9 cellular contexts compared by ENCODE assay signal in the genomic region with DNA sequence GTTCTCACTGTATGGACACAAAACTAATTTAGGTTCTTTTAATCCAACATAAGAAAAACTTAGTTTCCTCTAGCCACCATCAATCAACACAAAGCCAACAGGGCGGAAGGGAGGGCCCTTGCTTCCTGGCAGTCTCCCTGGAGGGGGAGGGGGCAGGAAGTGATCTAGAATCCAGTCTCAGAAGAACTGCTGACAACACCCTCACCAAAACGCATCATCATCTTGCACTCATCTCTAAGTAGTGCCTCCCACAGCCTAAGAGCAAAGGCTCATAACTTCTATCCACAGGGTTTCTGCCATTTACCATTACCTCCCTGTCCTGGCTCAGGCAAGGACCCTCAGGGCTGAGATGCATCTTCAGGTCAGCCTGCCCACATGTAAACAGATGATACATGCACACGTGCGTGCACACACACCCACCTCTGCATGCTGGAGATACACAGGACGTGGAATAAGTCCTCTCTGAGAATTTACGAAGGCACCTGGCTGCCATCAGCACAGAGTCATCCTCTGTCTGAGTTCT. TPM values are rescaled to one million over a fixed set of nuclear protein-coding genes. Genes with fewer than 3 reads are reported as not detected.
A peak's percentile ranks its signal among the peaks of the same experiment; 100 is the strongest.
DNase-seq lines count a peak whose midpoint lies in the region; ATAC-seq and TF ChIP-seq lines count a peak whose summit lies in the region.
"Had no signal": no experiment of that assay in that cellular context is flagged by ENCODE, and none has a peak within 500 bp of the region (broad histone marks: within the 10 kb centered on the region; RNA-seq: fewer than 3 reads in every experiment).

No MANE protein-coding gene starts in this region.

- no peak for TF ChIP-seq POLR2A in IMR-90 (IDR thresholded peaks at IDR 0.05; ENCODE audit: low read depth, low read length)

- POLR2A ChIA-PET in IMR-90 (lab: Charles Lee; ENCODE audit: unreplicated experiment) = no interaction called here

- DNase-seq in IMR-90 = peak; percentile 62
- peak; percentile 66 for DNase-seq in activated CD4-positive, alpha-beta T cell treated with anti-CD3 and anti-CD28 coated beads, Interleukin-2, amount 50 U/mL, for 1 hour
- DNase-seq in epithelial cell of prostate (ENCODE audit: low read depth, low spot score) = no peak
- DNase-seq in stimulated activated CD4-positive, alpha-beta T cell treated with anti-CD3 and anti-CD28 coated beads, Interleukin-4, amount 100 ng/mL, for 24 hours = peak; percentile 74
- DNase-seq in DMS 273 treated with DMSO at 0.1 percent for 48 hours (lab: John Stamatoyannopoulos, UW) = no peak
- DNase-seq in WERI-Rb-1 = no peak
- no peak for DNase-seq in germinal center (ENCODE audit: low spot score)
- DNase-seq in GM13976 (ENCODE audit: low spot score) = no peak
- DNase-seq: stimulated activated naive B cell treated with anti-CD40 and anti-IgM and Interleukin-4, amounts not matched to agents 10 μg/mL and 1 μg/mL and 100 μg/mL, for 72 hours had no signal

- no peak overlapping the region; the same call in 1 of the 2 replicates for H4K5ac ChIP-seq in IMR-90 (ENCODE audit: low read depth, low read length)

- H3K9me3 ChIP-seq in IMR-90 (ENCODE audit: control insufficient read depth, insufficient read depth, low read length) (no peaks in the 10 kb centered on the region), WERI-Rb-1 (ENCODE audit: severe bottlenecking) (no peaks in the 10 kb centered on the region)

- in situ Hi-C loops in IMR-90 (cut with MboI; ENCODE audit: low sequenced_read_pairs) (no loop called here), GM13976 (cut with MboI; ENCODE audit: low sequenced_read_pairs, unreplicated experiment) (no loop called here)

- H3K18ac ChIP-seq in IMR-90 (ENCODE audit: low read depth, low read length) = no peak overlapping the region

- TF ChIP-seq RAD21 in IMR-90 (IDR thresholded peaks at IDR 0.05; ENCODE audit: low read length) = no peak

- H4K20me1 ChIP-seq in IMR-90 (ENCODE audit: insufficient read depth, low read length) = no peaks in the 10 kb centered on the region

- H3K4me2 ChIP-seq in IMR-90 (ENCODE audit: low read depth, low read length) = no peak overlapping the region

- intact Hi-C loops in IMR-90 (cut with micrococcal nuclease) = no loop called here

- H3K27me3 ChIP-seq in IMR-90 (ENCODE audit: control insufficient read depth, insufficient read depth, low read length) (no peaks in the 10 kb centered on the region), WERI-Rb-1 (ENCODE audit: insufficient read depth, low read depth, severe bottlenecking) (no peaks in the 10 kb centered on the region)

- peak overlapping the region; percentile 76 for H2BK120ac ChIP-seq in IMR-90 (ENCODE audit: low read depth, low read length)

- peak overlapping the region; percentile 67 for H2AK9ac ChIP-seq in IMR-90 (replicated peaks; ENCODE audit: low read depth, low read length, poor library complexity)

- H2AK5ac ChIP-seq in IMR-90 (ENCODE audit: low read depth, low read length) = peak overlapping the region; percentile 89

- TF ChIP-seq CTCF in IMR-90 (conservative IDR thresholded peaks at IDR 0.05; ENCODE audit: low read depth, low read length) (no peak), WERI-Rb-1 (IDR thresholded peaks at IDR 0.05; ENCODE audit: low read depth, low read length) (no peak), GM13976 (IDR thresholded peaks at IDR 0.05; ENCODE audit: borderline replicate concordance, control extremely low read depth, extremely low read depth, insufficient read depth, missing control alignments) (no peak)

- H2BK15ac ChIP-seq in IMR-90 (ENCODE audit: low read depth, low read length) = 0 out of 3 replicates have a peak overlapping the region, but pooled peaks have one; percentile 32

- peaks cover 47% of the 10 kb centered on the region for H3K9me1 ChIP-seq in IMR-90 (ENCODE audit: insufficient read depth, low read length)

- no peak overlapping the region for H2BK5ac ChIP-seq in IMR-90 (ENCODE audit: low read depth, low read length, poor library complexity, severe bottlenecking)

- ATAC-seq in IMR-90 (ENCODE audit: low read depth) = no peak

- H4K8ac ChIP-seq in IMR-90 (ENCODE audit: low read depth in 2 of 2, low read length in 2 of 2) = peak overlapping the region; percentile 22 to 80; a peak in 3 of 4 replicates

- H3K27ac ChIP-seq in IMR-90 (ENCODE audit: insufficient read depth, low read length) = no peak overlapping the region
- peak overlapping the region; percentile 26 for H3K27ac ChIP-seq in epithelial cell of prostate
- no peak overlapping the region for H3K27ac ChIP-seq in WERI-Rb-1

- peak overlapping the region; percentile 30; the same call in 1 of the 2 replicates for H3K23ac ChIP-seq in IMR-90 (ENCODE audit: low read depth, low read length)

- peak overlapping the region; percentile 60 for H2BK20ac ChIP-seq in IMR-90 (ENCODE audit: low read depth, low read length)

- H3K9ac ChIP-seq in IMR-90 (ENCODE audit: low read depth, low read length) = no peak overlapping the region

- peaks cover 26% of the 10 kb centered on the region for H3K4me1 ChIP-seq in IMR-90 (ENCODE audit: control insufficient read depth, insufficient read depth, low read length)

- H2AFZ ChIP-seq in IMR-90 (replicated peaks; ENCODE audit: low read length, poor library complexity) = peak overlapping the region; percentile 68

- CTCF ChIA-PET in IMR-90 (lab: Yijun Ruan, JAX) = interaction anchor here (0.9 kb wide), 1 partner anchor 17 kb away, joined by 3 read pairs; no protein-coding TSS in a partner anchor

- H3K79me1 ChIP-seq in IMR-90 (ENCODE audit: low read depth in 1 of 2, low read length in 2 of 2) = peaks cover 0 to 23% of the 10 kb centered on the region in 2 experiments; a peak in 2 of 4 replicates

- peak overlapping the region; percentile 81 for H4K91ac ChIP-seq in IMR-90 (ENCODE audit: insufficient read depth, low read depth, low read length)

- BruUV-seq in IMR-90 (replicated peaks; lab: Mats Ljungman, UMichigan) = no TSS peak

- H3K36me3 ChIP-seq in IMR-90 (ENCODE audit: control insufficient read depth, insufficient read depth, low read length) (no peaks in the 10 kb centered on the region), WERI-Rb-1 (no peaks in the 10 kb centered on the region)

- H3K14ac ChIP-seq in IMR-90 (replicated peaks; ENCODE audit: low read depth, low read length) = peak overlapping the region; percentile 94

- H3K4me3 ChIP-seq in IMR-90 (ENCODE audit: insufficient read depth, low read depth, low read length) (no peak overlapping the region), WERI-Rb-1 (ENCODE audit: low read depth, low read length) (no peak overlapping the region)

- H3K56ac ChIP-seq in IMR-90 (ENCODE audit: extremely low read depth, insufficient read depth, low read length) = no peak overlapping the region

- H3K4ac ChIP-seq in IMR-90 (ENCODE audit: low read depth, low read length) = peak overlapping the region; percentile 80

- dilution Hi-C loops in IMR-90 (cut with HindIII; ENCODE audit: low sequenced_read_pairs, unreplicated experiment) = no loop called here

- WGBS in IMR-90 (ENCODE audit: extremely low coverage in 2 of 2, insufficient read length in 1 of 2), 2 experiments = no CpG with 5 or more reads among the region's 6 CpGs

TF ChIP-seq in IMR-90, 13 proteins besides CTCF, POLR2A, EP300 and RAD21:
- TF ChIP-seq MXI1 (IDR thresholded peaks at IDR 0.05; ENCODE audit: borderline replicate concordance, low read depth, low read length) = no peak
- 0 out of 2 replicates have a peak, but pooled peaks have one; percentile 19 for TF ChIP-seq BHLHE40 (IDR thresholded peaks at IDR 0.05; ENCODE audit: low read depth, low read length)

RNA-seq across cellular contexts. Expression of a gene that starts 20.5 kb away (rescaled TPM):
- total RNA-seq in IMR-90 (2012; rRNA removed) = 1.1 and 1.4 TPM in 2 replicates
- 3.6 and 4.0 TPM in 2 replicates for polyA plus RNA-seq in IMR-90 (2012; rRNA removed)
- 2.5 and 2.7 TPM in 2 replicates for polyA plus RNA-seq in IMR-90 (2012; cell fraction: cytosol; rRNA removed)
- polyA plus RNA-seq in IMR-90 (2012; cell fraction: nucleus; rRNA removed; ENCODE audit: low replicate concordance) = 2.1 and 3.1 TPM in 2 replicates

Comparison
In these comparisons a context has a peak if more than half of its experiments do, and no peak if none do; other contexts are left out.
1. DNase-seq: peak in IMR-90 (single experiment), activated CD4-positive, alpha-beta T cell treated with anti-CD3 and anti-CD28 coated beads, Interleukin-2, amount 50 U/mL, for 1 hour (single experiment) and stimulated activated CD4-positive, alpha-beta T cell treated with anti-CD3 and anti-CD28 coated beads, Interleukin-4, amount 100 ng/mL, for 24 hours (single experiment); none in epithelial cell of prostate (single experiment), DMS 273 treated with DMSO at 0.1 percent for 48 hours (single experiment), WERI-Rb-1 (single experiment), germinal center (single experiment) and GM13976 (single experiment).